Comparison of ENCODE assay signal across 10 cellular contexts in the genomic region with DNA sequence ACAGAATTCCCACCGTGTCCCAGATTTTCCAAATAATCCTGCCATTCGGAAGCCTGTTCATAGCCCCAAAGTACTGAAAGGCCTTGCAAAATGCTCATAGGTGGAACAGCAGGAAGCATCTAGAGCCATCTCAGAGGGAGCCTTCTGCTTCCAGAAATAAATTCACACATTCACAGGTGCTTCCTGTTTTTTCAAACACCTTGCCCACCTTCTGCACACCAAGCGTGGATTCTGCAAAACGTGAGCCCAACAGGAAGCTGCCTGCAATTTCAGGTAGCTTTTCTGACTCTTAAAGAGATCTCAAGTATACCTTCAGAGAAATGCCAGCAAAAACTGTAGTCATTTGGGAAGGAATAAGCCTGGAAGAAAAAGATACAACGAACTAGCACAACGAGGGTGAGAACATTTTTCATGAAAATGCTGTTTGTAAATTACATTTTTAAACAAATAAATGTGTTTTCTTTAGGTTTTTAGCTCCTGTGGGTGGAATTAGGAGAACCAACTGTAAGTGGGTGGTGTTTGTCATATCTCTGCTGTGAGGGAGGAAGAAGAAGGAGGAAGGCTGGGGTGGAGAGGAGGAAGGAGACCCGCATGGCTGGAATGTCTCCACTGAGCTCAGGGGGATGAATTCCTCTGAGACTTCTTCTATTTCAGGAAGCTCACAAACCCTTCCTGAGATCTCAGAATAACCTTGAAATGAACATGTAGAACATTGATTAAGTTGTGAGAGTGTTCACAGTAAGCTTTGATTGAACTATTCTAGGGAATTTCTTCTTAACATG. TPM values are rescaled to one million over a fixed set of nuclear protein-coding genes. Genes with fewer than 3 reads are reported as not detected.
DNase-seq lines count a peak whose midpoint lies in the region; ATAC-seq and TF ChIP-seq lines count a peak whose summit lies in the region.
"Had no signal": no experiment of that assay in that cellular context is flagged by ENCODE, and none has a peak within 500 bp of the region (broad histone marks: within the 10 kb centered on the region; RNA-seq: fewer than 3 reads in every experiment).

Gene IFNG-AS1, plus strand, starts transcription at position 264 of the 782 bp plus-strand sequence.

- peak; percentile 24 for ATAC-seq in GM18520 (IDR thresholded peaks at IDR 0.05; ENCODE audit: unreplicated experiment)
- peak; percentile 59 for ATAC-seq in GM21528 (IDR thresholded peaks at IDR 0.05; ENCODE audit: low FRiP score, unreplicated experiment)
- ATAC-seq in HG02981 (IDR thresholded peaks at IDR 0.05; ENCODE audit: unreplicated experiment): no peak

- H3K4me1 Mint-ChIP-seq in immature natural killer cell (peaks cover 15 to 40% of the 10 kb centered on the region in 2 donors), type B pancreatic cell (ENCODE audit: unreplicated experiment) (no peaks in the 10 kb centered on the region)

- DNase-seq in immature natural killer cell (peak; percentile 3 to 23 (median 23)), T1000 (lab: John Stamatoyannopoulos, UW) (no peak), type B pancreatic cell (ENCODE audit: extremely low spot score, unreplicated experiment) (no peak)
- DNase-seq: stimulated activated CD4-positive, alpha-beta T cell treated with anti-CD3 and anti-CD28 coated beads, Interleukin-4, amount 100 ng/mL, for 1 hour; uterus had no signal

- no peak within 1 kb of the TSS for H2AFZ ChIP-seq in KMS-11 (ENCODE audit: low read depth)

- H3K36me3 Mint-ChIP-seq in immature natural killer cell (peaks cover 0 to 3% (median 0%) of the 10 kb centered on the region in 3 donors), type B pancreatic cell (no peaks in the 10 kb centered on the region)

- H3K36me3 ChIP-seq in KMS-11 (ENCODE audit: insufficient read depth): no peaks in the 10 kb centered on the region
- H3K36me3 ChIP-seq: uterus had no signal

- H4K20me1 ChIP-seq in KMS-11 (ENCODE audit: insufficient read depth): no peaks in the 10 kb centered on the region

- peaks cover 11% of the 10 kb centered on the region for H3K4me1 ChIP-seq in KMS-11 (ENCODE audit: low read depth, poor library complexity, severe bottlenecking)
- H3K4me1 ChIP-seq: uterus had no signal

- H3K27ac ChIP-seq in KMS-11: no peak within 1 kb of the TSS
- H3K27ac ChIP-seq: uterus had no signal

- H3K9me3 Mint-ChIP-seq in immature natural killer cell: no peaks in the 10 kb centered on the region
- no peaks in the 10 kb centered on the region for H3K9me3 Mint-ChIP-seq in type B pancreatic cell

- no peak within 1 kb of the TSS for H3K4me3 ChIP-seq in KMS-11 (IDR thresholded peaks at IDR 0.05; ENCODE audit: insufficient read depth, low read depth, low read length)
- H3K4me3 ChIP-seq: uterus had no signal

- H3K27ac Mint-ChIP-seq in immature natural killer cell: peak within 1 kb of the TSS in 5 of 6 donors; percentile 2 to 81 (median 24)
- H3K27ac Mint-ChIP-seq in type B pancreatic cell: no peak within 1 kb of the TSS

- H3K4me3 Mint-ChIP-seq in immature natural killer cell (peak within 1 kb of the TSS; percentile 58 to 81 (median 74)), type B pancreatic cell (no peak within 1 kb of the TSS)

- TF ChIP-seq CTCF in KMS-11 (conservative IDR thresholded peaks at IDR 0.05; ENCODE audit: low read depth, low read length): no peak
- TF ChIP-seq CTCF in type B pancreatic cell (conservative IDR thresholded peaks at IDR 0.05): no peak

- H3K27me3 Mint-ChIP-seq in immature natural killer cell (ENCODE audit: low read depth in 3 of 3): peaks cover 0 to 13% (median 3%) of the 10 kb centered on the region in 3 donors
- peaks cover 6% of the 10 kb centered on the region for H3K27me3 Mint-ChIP-seq in type B pancreatic cell

- 0 out of 2 replicates have a peak within 1 kb of the TSS, but pooled peaks have one; percentile 6 for H3K4me2 ChIP-seq in KMS-11

- no peaks in the 10 kb centered on the region for H3K27me3 ChIP-seq in KMS-11 (ENCODE audit: insufficient read depth, low read depth)
- H3K27me3 ChIP-seq: uterus had no signal

- no peaks in the 10 kb centered on the region for H3K79me2 ChIP-seq in KMS-11 (ENCODE audit: insufficient read depth, low read depth)

- H3K9ac ChIP-seq in KMS-11: no peak within 1 kb of the TSS

RNA-seq across cellular contexts. Expression of gene IFNG-AS1, which starts in this region (rescaled TPM):
- 1 to 10 TPM; 1.7 to 5.8 (median 2.2) TPM for polyA plus RNA-seq in immature natural killer cell
- not detected in 2 replicates for total RNA-seq in type B pancreatic cell (ENCODE audit: low replicate concordance)
- total RNA-seq: frontal cortex, uterus had no signal

Comparison
In these comparisons a context has a peak if more than half of its experiments do, and no peak if none do; other contexts are left out.
1. DNase-seq: peak in immature natural killer cell (3 of 3); none in T1000 (single experiment) and type B pancreatic cell (single experiment).